In genomic region chr17:69951058-69951457, GRCh38 we compare ENCODE assay signal across 18 cellular contexts.
"Had no signal": no experiment of that assay in that cellular context is flagged by ENCODE, and none has a peak within 500 bp of the region (broad histone marks: within the 10 kb centered on the region; RNA-seq: fewer than 3 reads in every experiment).

No MANE protein-coding gene starts in this region.

- H3K36me3 ChIP-seq: lower lobe of right lung, pancreas, right lobe of liver, tibial artery had no signal

- H3K4me3 Mint-ChIP-seq: naive thymus-derived CD8-positive, alpha-beta T cell; stimulated activated naive CD8-positive, alpha-beta T cell treated with anti-CD3 and anti-CD28 coated beads, Interleukin-15, amount 100 ng/mL, for 72 hours; type B pancreatic cell had no signal

- DNase-seq: dorsolateral prefrontal cortex; effector CD4-positive, alpha-beta T cell; left ventricle myocardium superior; lower lobe of right lung; naive thymus-derived CD8-positive, alpha-beta T cell; occipital lobe; pancreas; retina; right lobe of liver; small intestine; stimulated activated CD4-positive, alpha-beta T cell treated with anti-CD3 and anti-CD28 coated beads, Interleukin-15, amount 100 ng/mL, for 24 hours; stimulated activated CD4-positive, alpha-beta T cell treated with anti-CD3 and anti-CD28 coated beads, Interleukin-4, amount 100 ng/mL, for 1 hour; stimulated activated CD8-positive, alpha-beta memory T cell treated with anti-CD3 and anti-CD28 coated beads, Interleukin-4, amount 100 ng/mL, for 48 hours; stimulated activated naive CD4-positive, alpha-beta T cell; stimulated activated naive CD8-positive, alpha-beta T cell treated with anti-CD3 and anti-CD28 coated beads, Interleukin-15, amount 100 ng/mL, for 72 hours; testis; tibial artery had no signal

- H3K27ac Mint-ChIP-seq: naive thymus-derived CD8-positive, alpha-beta T cell; type B pancreatic cell had no signal

- H3K4me1 ChIP-seq: lower lobe of right lung, right lobe of liver, testis, tibial artery had no signal

- H3K9me3 ChIP-seq: lower lobe of right lung, pancreas, right lobe of liver, testis, tibial artery had no signal

- H3K36me3 Mint-ChIP-seq: naive thymus-derived CD8-positive, alpha-beta T cell; type B pancreatic cell had no signal

- H3K27me3 Mint-ChIP-seq: stimulated activated naive CD8-positive, alpha-beta T cell treated with anti-CD3 and anti-CD28 coated beads, Interleukin-15, amount 100 ng/mL, for 72 hours; type B pancreatic cell had no signal

- H3K4me3 ChIP-seq: dorsolateral prefrontal cortex, lower lobe of right lung, pancreas, right lobe of liver, testis, tibial artery had no signal

- H3K27me3 ChIP-seq: pancreas, right lobe of liver, testis, tibial artery had no signal

- H3K27ac ChIP-seq: dorsolateral prefrontal cortex, lower lobe of right lung, pancreas, right lobe of liver, testis, tibial artery had no signal

- H3K9me3 Mint-ChIP-seq: stimulated activated naive CD8-positive, alpha-beta T cell treated with anti-CD3 and anti-CD28 coated beads, Interleukin-15, amount 100 ng/mL, for 72 hours; type B pancreatic cell had no signal

- H3K4me1 Mint-ChIP-seq: naive thymus-derived CD8-positive, alpha-beta T cell; stimulated activated naive CD8-positive, alpha-beta T cell treated with anti-CD3 and anti-CD28 coated beads, Interleukin-15, amount 100 ng/mL, for 72 hours had no signal
